15 cellular contexts compared by ENCODE assay signal in genomic region chr15:29376580-29376979, GRCh38.
"Had no signal": no experiment of that assay in that cellular context is flagged by ENCODE, and none has a peak within 500 bp of the region (broad histone marks: within the 10 kb centered on the region; RNA-seq: fewer than 3 reads in every experiment).

No MANE protein-coding gene starts in this region.

- H3K4me3 ChIP-seq: ascending aorta, colonic mucosa, esophagus muscularis mucosa, transverse colon, vagina had no signal

- H3K27ac ChIP-seq: ascending aorta, colonic mucosa, esophagus muscularis mucosa, neutrophil, parathyroid adenoma, transverse colon, vagina had no signal

- DNase-seq: activated CD4-positive, alpha-beta T cell treated with anti-CD3 and anti-CD28 coated beads, Interleukin-2, amount 50 U/mL, for 1 hour; activated naive CD4-positive, alpha-beta T cell treated with Interleukin-2 at 50 U/mL for 16 hours; activated naive CD8-positive, alpha-beta T cell treated with anti-CD3 and anti-CD28 coated beads, Interleukin-2, amount 50 U/mL, for 24 hours; activated T-cell treated with anti-CD3 and anti-CD28 coated beads for 4 hours; colonic mucosa; kidney glomerular epithelial cell; transverse colon had no signal

- H3K9me3 ChIP-seq: ascending aorta, colonic mucosa, esophagus muscularis mucosa, neutrophil, transverse colon, vagina had no signal

- H3K36me3 ChIP-seq: ascending aorta, colonic mucosa, esophagus muscularis mucosa, neutrophil, transverse colon, vagina had no signal

- H3K9ac ChIP-seq: parathyroid adenoma had no signal

- H3K27me3 ChIP-seq: ascending aorta, colonic mucosa, esophagus muscularis mucosa, neutrophil, transverse colon, vagina had no signal

- H3K79me2 ChIP-seq: parathyroid adenoma had no signal

- H3K4me1 ChIP-seq: ascending aorta, colonic mucosa, esophagus muscularis mucosa, parathyroid adenoma, transverse colon, vagina had no signal

- ATAC-seq: activated CD4-positive, CD25-positive, alpha-beta regulatory T cell treated with anti-CD3 and anti-CD28 coated beads, Interleukin-2, amount 50 U/mL, for 24 hours; activated naive CD8-positive, alpha-beta T cell treated with anti-CD3 and anti-CD28 coated beads, Interleukin-2, amount 50 U/mL, for 24 hours; activated T-helper 17 cell treated with anti-CD3 and anti-CD28 coated beads, Interleukin-2, amount 50 U/mL, for 72 hours; stimulated activated effector memory CD8-positive, alpha-beta T cell treated with anti-CD3 and anti-CD28 coated beads, Interleukin-12 subunit alpha, Interleukin-12 subunit beta, amount 100 ng/mL, for 72 hours had no signal
